1 cellular context compared by ENCODE assay signal in genomic region chr15:33675246-33675645, GRCh38.
TF ChIP-seq lines count a peak whose summit lies in the region.

No MANE protein-coding gene starts in this region.

TF ChIP-seq in HCT116, 20 proteins besides CTCF, POLR2A, EP300 and RAD21 (continued from another document):
- TF ChIP-seq ATF3 (IDR thresholded peaks at IDR 0.05) (no peak), JUND (IDR thresholded peaks at IDR 0.05) (no peak)
